Comparison of ENCODE assay signal across 11 cellular contexts in genomic region chr7:98922392-98923107, GRCh38. TPM values are rescaled to one million over a fixed set of nuclear protein-coding genes. Genes with fewer than 3 reads are reported as not detected.
A peak's percentile ranks its signal among the peaks of the same experiment; 100 is the strongest.
DNase-seq lines count a peak whose midpoint lies in the region; ATAC-seq lines count a peak whose summit lies in the region.
"Had no signal": no experiment of that assay in that cellular context is flagged by ENCODE, and none has a peak within 500 bp of the region (broad histone marks: within the 10 kb centered on the region; RNA-seq: fewer than 3 reads in every experiment).

No MANE protein-coding gene starts in this region.

- intact Hi-C loops in Right ventricle myocardium inferior (cut with DNase I) (no loop called here), cardiac septum (cut with DNase I) (no loop called here)

- DNase-seq in Right ventricle myocardium inferior (ENCODE audit: missing footprints) (no peak), cardiac septum (ENCODE audit: low spot score) (no peak), astrocyte of the hippocampus (ENCODE audit: low read depth, low spot score) (peak; percentile 89), left lobe of liver (ENCODE audit: low spot score) (peak; percentile 92), activated gamma-delta T cell treated with Interleukin-2 at 50 U/mL for 16 hours (no peak)
- DNase-seq in activated effector memory CD4-positive, alpha-beta T cell treated with anti-CD3 and anti-CD28 coated beads, Interleukin-2, amount 50 U/mL, for 16 hours = no peak
- DNase-seq: CD8-positive, alpha-beta memory T cell; NCI-H2227 treated with DMSO at 0.1 percent for 48 hours had no signal

- ATAC-seq in Right ventricle myocardium inferior (peak; percentile 50), left lobe of liver (peak; percentile 86), HG02571 (IDR thresholded peaks at IDR 0.05; ENCODE audit: unreplicated experiment) (no peak)

- peaks cover 6% of the 10 kb centered on the region for H3K36me3 ChIP-seq in urinary bladder (ENCODE audit: insufficient read depth)

- 69% methylated on average over 12 of the region's 12 CpGs for whole genome bisulfite sequencing in urinary bladder

- H3K27ac ChIP-seq in urinary bladder (ENCODE audit: low read depth) = peak overlapping the region; percentile 13

- H3K4me1 ChIP-seq in urinary bladder (ENCODE audit: insufficient read depth) = no peaks in the 10 kb centered on the region

- H3K4me3 ChIP-seq in urinary bladder (ENCODE audit: low read depth, low read length) = no peak overlapping the region

RNA-seq across cellular contexts. Expression of gene TRRAP, which starts 44.2 kb away (rescaled TPM):
- total RNA-seq in Right ventricle myocardium inferior = 14.3 TPM
- total RNA-seq in cardiac septum = 25.8 TPM
- 15.8 TPM for total RNA-seq in left lobe of liver
- total RNA-seq in urinary bladder = 35.6 TPM
- polyA plus RNA-seq in urinary bladder = 14.2 TPM

RNA-seq across cellular contexts. Expression of gene TMEM130, which starts 52.7 kb away (rescaled TPM):
- total RNA-seq in Right ventricle myocardium inferior = not detected
- 0.30 TPM for total RNA-seq in cardiac septum
- total RNA-seq in left lobe of liver = 0.10 TPM
- 9.5 TPM for total RNA-seq in urinary bladder
- 2.1 TPM for polyA plus RNA-seq in urinary bladder
- total RNA-seq: CD8-positive, alpha-beta memory T cell; myocyte had no signal
- polyA plus RNA-seq: CD8-positive, alpha-beta memory T cell had no signal

Comparison
In these comparisons a context has a peak if more than half of its experiments do, and no peak if none do; other contexts are left out.
1. DNase-seq: peak in astrocyte of the hippocampus (single experiment) and left lobe of liver (single experiment); none in Right ventricle myocardium inferior (single experiment), cardiac septum (single experiment), activated effector memory CD4-positive, alpha-beta T cell treated with anti-CD3 and anti-CD28 coated beads, Interleukin-2, amount 50 U/mL, for 16 hours (single experiment) and activated gamma-delta T cell treated with Interleukin-2 at 50 U/mL for 16 hours (single experiment).